ENCODE assay signal across 24 cellular contexts in genomic region chr2:234761910-234762309, GRCh38.
"Had no signal": no experiment of that assay in that cellular context is flagged by ENCODE, and none has a peak within 500 bp of the region (broad histone marks: within the 10 kb centered on the region; RNA-seq: fewer than 3 reads in every experiment).

No MANE protein-coding gene starts in this region.

- H3K27me3 ChIP-seq: body of pancreas, cardiac muscle cell, right lobe of liver, tibial nerve had no signal

- H3K36me3 ChIP-seq: cardiac muscle cell, right lobe of liver, tibial nerve, WERI-Rb-1 had no signal

- DNase-seq: activated CD4-positive, alpha-beta T cell treated with anti-CD3 and anti-CD28 coated beads, Interleukin-2, amount 10 ng/mL, durations not matched to agents 7 days and 5 days; activated CD4-positive, CD25-positive, alpha-beta regulatory T cell treated with anti-CD3 and anti-CD28 coated beads, Interleukin-2, amount 50 U/mL, for 72 hours; activated CD8-positive, alpha-beta memory T cell treated with anti-CD3 and anti-CD28 coated beads, Interleukin-2, amount 10 ng/mL, durations not matched to agents 7 days and 5 days; activated CD8-positive, alpha-beta T cell treated with anti-CD3 and anti-CD28 coated beads for 36 hours; activated effector memory CD4-positive, alpha-beta T cell treated with anti-CD3 and anti-CD28 coated beads, Interleukin-2, amount 50 U/mL, for 16 hours; activated naive CD4-positive, alpha-beta T cell treated with anti-CD3 and anti-CD28 coated beads, Interleukin-2, amount 10 ng/mL, durations not matched to agents 7 days and 5 days; activated T-cell treated with anti-CD3 and anti-CD28 coated beads for 4 hours; body of pancreas; effector CD4-positive, alpha-beta T cell; erythroblast; foreskin melanocyte; hippocampal formation; left colon; naive B cell; occipital lobe; right lobe of liver; stimulated activated CD4-positive, alpha-beta T cell treated with anti-CD3 and anti-CD28 coated beads, Interleukin-1b, Interleukin-23, amount 100 ng/mL, for 48 hours; WERI-Rb-1 had no signal

- H3K4me1 ChIP-seq: body of pancreas, tibial nerve had no signal

- FAIRE-seq: endometrium, TTC549 had no signal

- H3K27ac ChIP-seq: body of pancreas, cardiac muscle cell, right lobe of liver, skin epidermis, tibial nerve, WERI-Rb-1 had no signal

- H3K4me3 ChIP-seq: body of pancreas, cardiac muscle cell, lung, right lobe of liver, skin epidermis, tibial nerve had no signal

- H3K9me3 ChIP-seq: body of pancreas had no signal

- ATAC-seq: activated CD8-positive, alpha-beta memory T cell treated with anti-CD3 and anti-CD28 coated beads, Interleukin-2, amount 10 ng/mL, durations not matched to agents 7 days and 5 days; activated CD8-positive, alpha-beta T cell treated with anti-CD3 and anti-CD28 coated beads for 36 hours; body of pancreas; left colon; right lobe of liver had no signal
